Comparison of ENCODE assay signal across 24 cellular contexts in the genomic region with DNA sequence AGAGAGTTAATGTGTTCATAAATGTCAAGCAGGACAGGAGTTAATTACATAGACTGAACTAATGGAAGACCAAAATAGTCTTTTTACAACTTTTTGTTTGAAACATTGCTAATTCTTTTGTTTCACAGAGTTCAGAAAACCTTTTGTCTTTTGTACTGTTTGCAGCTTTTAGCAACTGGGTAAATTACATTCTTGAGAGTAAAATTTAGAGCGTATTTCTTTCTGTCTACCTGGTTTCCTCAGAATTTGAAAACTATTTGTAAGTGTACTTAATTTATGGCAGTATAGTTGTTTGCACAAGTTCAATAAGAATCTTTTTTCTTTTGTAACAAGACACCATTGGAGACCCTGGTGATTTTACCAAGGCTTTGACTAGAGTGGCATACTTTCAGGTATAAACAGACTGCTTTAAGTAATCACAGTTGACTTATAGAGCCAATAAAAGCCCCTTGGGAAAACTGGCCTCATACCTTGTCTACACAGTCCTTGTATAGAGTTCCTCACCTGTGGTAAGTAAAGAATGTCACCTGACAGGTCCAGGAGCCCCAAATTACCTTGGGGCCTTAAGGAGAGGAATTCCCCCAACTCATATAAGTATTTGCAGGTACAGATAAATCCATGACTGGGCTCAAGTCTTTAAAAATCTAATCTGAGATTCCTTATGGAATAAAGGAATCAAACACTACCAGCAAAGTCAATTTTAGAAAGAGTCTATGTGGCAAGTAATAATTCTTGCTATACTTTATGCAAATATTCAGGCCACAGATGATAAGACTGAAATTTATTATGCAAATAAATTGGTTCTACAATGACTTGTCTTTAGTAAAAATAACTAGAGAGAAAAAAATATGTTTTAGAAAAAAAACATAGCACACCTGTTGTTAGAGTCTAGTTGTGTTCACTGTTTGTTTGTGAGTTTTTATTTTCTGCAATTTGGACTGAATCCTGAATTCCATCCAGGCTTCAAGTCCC.
A peak's percentile ranks its signal among the peaks of the same experiment; 100 is the strongest.
DNase-seq lines count a peak whose midpoint lies in the region; ATAC-seq and FAIRE-seq lines count a peak whose summit lies in the region.
"Had no signal": no experiment of that assay in that cellular context is flagged by ENCODE, and none has a peak within 500 bp of the region (broad histone marks: within the 10 kb centered on the region; RNA-seq: fewer than 3 reads in every experiment).

No MANE protein-coding gene starts in this region.

- ATAC-seq in HG02763 (IDR thresholded peaks at IDR 0.05; ENCODE audit: unreplicated experiment) (peak; percentile 49), HG03432 (IDR thresholded peaks at IDR 0.05; ENCODE audit: unreplicated experiment) (peak; percentile 31)
- ATAC-seq: A549, K562 had no signal

- DNase-seq in GM19239 (ENCODE audit: insufficient read length, low spot score): no peak
- DNase-seq in substantia nigra (lab: John Stamatoyannopoulos, UW): no peak
- no peak for DNase-seq in NCI-H1436 (lab: John Stamatoyannopoulos, UW)
- no peak for DNase-seq in urothelium cell line (ENCODE audit: low spot score)
- DNase-seq in activated CD8-positive, alpha-beta memory T cell treated with anti-CD3 and anti-CD28 coated beads, Interleukin-2, amount 50 U/mL, for 48 hours: no peak
- DNase-seq: activated CD4-positive, alpha-beta T cell treated with anti-CD3 and anti-CD28 coated beads, Interleukin-2, amount 10 ng/mL, durations not matched to agents 7 days and 5 days; activated gamma-delta T cell treated with Interleukin-2 at 50 U/mL for 16 hours; cortex of kidney; head of caudate nucleus; NCI-H1694; NCI-H226; NCI-H82; nephron progenitor cell; right lobe of liver; stimulated activated CD4-positive, alpha-beta T cell treated with anti-CD3 and anti-CD28 coated beads, Interleukin-15, amount 100 ng/mL, for 24 hours; T-helper 1 cell had no signal

- peak; percentile 6 for FAIRE-seq in A204.1 (lab: Jason Lieb, UNC)
- FAIRE-seq in GM19239 (lab: Jason Lieb, UNC): peak; percentile 56
- FAIRE-seq in urothelium cell line (lab: Jason Lieb, UNC): no peak
- FAIRE-seq: A549, bronchial epithelial cell, K562 had no signal

- H3K27ac ChIP-seq in substantia nigra (ENCODE audit: low read depth, low read length, poor library complexity, severe bottlenecking): no peak overlapping the region
- H3K27ac ChIP-seq: A549; BLaER1 treated with 17β-estradiol and CSF1 and Interleukin-3, amounts not matched to agents 10 nM and 100 nM; suprapubic skin had no signal
